In the genomic region with DNA sequence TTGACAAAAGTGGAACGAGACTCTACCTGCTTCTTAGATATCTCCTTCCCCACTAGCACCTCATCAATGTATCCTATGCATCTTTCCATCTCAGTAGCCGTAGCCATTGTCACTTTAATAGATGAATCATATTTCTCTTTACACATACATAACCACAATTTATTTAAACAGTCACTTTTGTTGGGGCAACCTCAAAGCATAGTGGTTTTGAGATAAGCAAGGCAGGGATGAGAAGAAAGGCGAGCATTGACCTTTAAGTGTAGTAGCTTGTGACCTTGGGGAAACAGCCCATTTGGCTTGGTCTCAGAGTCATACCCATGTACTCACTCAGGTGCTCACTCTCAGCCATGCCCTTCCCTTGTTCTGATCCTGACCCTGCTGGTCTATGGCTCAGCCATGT, we compare ENCODE assay signal across 11 cellular contexts.
"Had no signal": no experiment of that assay in that cellular context is flagged by ENCODE, and none has a peak within 500 bp of the region (broad histone marks: within the 10 kb centered on the region; RNA-seq: fewer than 3 reads in every experiment).

No MANE protein-coding gene starts in this region.

- H3K36me3 ChIP-seq: HAP-1 had no signal

- H3K4me3 ChIP-seq: GM23248, GM23338, HAP-1 had no signal

- H3K4me1 ChIP-seq: HAP-1 had no signal

- H3K27ac ChIP-seq: GM23248 had no signal

- H3K9me3 ChIP-seq: HAP-1 had no signal

- H2AFZ ChIP-seq: GM23248, GM23338 had no signal

- ATAC-seq: GM23338, HCT116 had no signal

- H3K9ac ChIP-seq: GM23248 had no signal

- DNase-seq: GM23248, GOT3, H7, H9, HCEC 1CT, HFFc6 had no signal

- H3K4me2 ChIP-seq: GM23338 had no signal

- FAIRE-seq: H1, H54 had no signal
